26 cellular contexts compared by ENCODE assay signal in genomic region chr17:60717814-60718213, GRCh38. TPM values are rescaled to one million over a fixed set of nuclear protein-coding genes. Genes with fewer than 3 reads are reported as not detected.
A peak's percentile ranks its signal among the peaks of the same experiment; 100 is the strongest.
DNase-seq lines count a peak whose midpoint lies in the region; ATAC-seq, FAIRE-seq and TF ChIP-seq lines count a peak whose summit lies in the region.
"Had no signal": no experiment of that assay in that cellular context is flagged by ENCODE, and none has a peak within 500 bp of the region (broad histone marks: within the 10 kb centered on the region; RNA-seq: fewer than 3 reads in every experiment).

No MANE protein-coding gene starts in this region.

- H3K23ac ChIP-seq in IMR-90 (ENCODE audit: low read depth, low read length), result no peak overlapping the region

- no peak overlapping the region for H4K8ac ChIP-seq in IMR-90 (ENCODE audit: low read depth in 2 of 2, low read length in 2 of 2)

- peak overlapping the region; percentile 15; the same call in 1 of the 2 replicates for H2AK5ac ChIP-seq in IMR-90 (ENCODE audit: low read depth, low read length)

- no peaks in the 10 kb centered on the region for H3K36me3 ChIP-seq in IMR-90 (ENCODE audit: control insufficient read depth, insufficient read depth, low read length)
- no peaks in the 10 kb centered on the region for H3K36me3 ChIP-seq in CD8-positive, alpha-beta memory T cell (ENCODE audit: insufficient read depth, low read length)

- WGBS in IMR-90 (ENCODE audit: extremely low coverage in 2 of 2, insufficient read length in 1 of 2), 2 experiments, result 90% methylated on average over 2 of the region's 9 CpGs; no CpG with 5 or more reads in 1 of the 2 experiments

- FAIRE-seq in urothelium cell line (lab: Jason Lieb, UNC), result peak; percentile 62
- FAIRE-seq: A549, GM12878, GM12892, GM18507 had no signal

- BruUV-seq in IMR-90 (replicated peaks; lab: Mats Ljungman, UMichigan), result no TSS peak

- no peak overlapping the region for H3K27ac ChIP-seq in IMR-90 (ENCODE audit: insufficient read depth, low read length)
- no peak overlapping the region for H3K27ac ChIP-seq in CD8-positive, alpha-beta memory T cell (ENCODE audit: low read depth, low read length)
- H3K27ac ChIP-seq: 22Rv1; A549; BLaER1 treated with 17β-estradiol and CSF1 and Interleukin-3, amounts not matched to agents 10 nM and 100 nM; C4-2B had no signal

- no peak overlapping the region for H3K4me2 ChIP-seq in IMR-90 (ENCODE audit: low read depth, low read length)
- H3K4me2 ChIP-seq: A549; BLaER1 treated with 17β-estradiol and CSF1 and Interleukin-3, amounts not matched to agents 10 nM and 100 nM had no signal

- no peak overlapping the region for H3K9ac ChIP-seq in IMR-90 (ENCODE audit: low read depth, low read length)
- H3K9ac ChIP-seq: BLaER1 treated with 17β-estradiol and CSF1 and Interleukin-3, amounts not matched to agents 10 nM and 100 nM had no signal

- H4K5ac ChIP-seq in IMR-90 (ENCODE audit: low read depth, low read length), result no peak overlapping the region

- no peak overlapping the region for H3K4me3 ChIP-seq in IMR-90 (ENCODE audit: insufficient read depth, low read depth, low read length)
- H3K4me3 ChIP-seq in CD8-positive, alpha-beta memory T cell (ENCODE audit: low read length), result no peak overlapping the region
- H3K4me3 ChIP-seq: A549; BLaER1 treated with 17β-estradiol and CSF1 and Interleukin-3, amounts not matched to agents 10 nM and 100 nM; GM12878 had no signal

- H3K36me3 Mint-ChIP-seq in CD8-positive, alpha-beta memory T cell, result peaks cover 0 to 7% (median 7%) of the 10 kb centered on the region in 3 donors

- TF ChIP-seq POLR2A in IMR-90 (IDR thresholded peaks at IDR 0.05; ENCODE audit: low read depth, low read length), result no peak

- H2BK120ac ChIP-seq in IMR-90 (ENCODE audit: low read depth, low read length), result no peak overlapping the region

- H3K27ac Mint-ChIP-seq in CD8-positive, alpha-beta memory T cell, result peak overlapping the region in 1 of 8 donors; percentile 41
- H3K27ac Mint-ChIP-seq: B cell; CD4-positive, alpha-beta T cell; CD8-positive, alpha-beta T cell had no signal

- H2BK15ac ChIP-seq in IMR-90 (ENCODE audit: low read depth, low read length), result no peak overlapping the region

- H2BK5ac ChIP-seq in IMR-90 (ENCODE audit: low read depth, low read length, poor library complexity, severe bottlenecking), result no peak overlapping the region

- no peaks in the 10 kb centered on the region for H3K9me1 ChIP-seq in IMR-90 (ENCODE audit: insufficient read depth, low read length)

- H3K4me1 ChIP-seq in IMR-90 (ENCODE audit: control insufficient read depth, insufficient read depth, low read length), result peaks cover 3% of the 10 kb centered on the region; the same call in 1 of the 2 replicates
- H3K4me1 ChIP-seq in CD8-positive, alpha-beta memory T cell (ENCODE audit: insufficient read depth, low read length), result no peaks in the 10 kb centered on the region
- H3K4me1 ChIP-seq: BLaER1 treated with 17β-estradiol and CSF1 and Interleukin-3, amounts not matched to agents 10 nM and 100 nM had no signal

- dilution Hi-C loops in IMR-90 (cut with HindIII; ENCODE audit: low sequenced_read_pairs, unreplicated experiment), result no loop called here

- H4K20me1 ChIP-seq in IMR-90 (ENCODE audit: insufficient read depth, low read length), result no peaks in the 10 kb centered on the region

- POLR2A ChIA-PET in IMR-90 (lab: Charles Lee; ENCODE audit: unreplicated experiment), result no interaction called here
- POLR2A ChIA-PET in CD8-positive, alpha-beta memory T cell (lab: Charles Lee), result no interaction called here

- ATAC-seq in IMR-90 (ENCODE audit: low read depth), result no peak
- ATAC-seq: A549; CD8-positive, alpha-beta T cell; GM12878 had no signal

- TF ChIP-seq CTCF in IMR-90 (conservative IDR thresholded peaks at IDR 0.05; ENCODE audit: low read depth, low read length), result no peak

- no peak for TF ChIP-seq RAD21 in IMR-90 (IDR thresholded peaks at IDR 0.05; ENCODE audit: low read length)

- no peaks in the 10 kb centered on the region for H3K9me3 Mint-ChIP-seq in CD8-positive, alpha-beta memory T cell
- H3K9me3 Mint-ChIP-seq: CD4-positive, alpha-beta T cell; CD8-positive, alpha-beta T cell had no signal

- H3K27me3 ChIP-seq in IMR-90 (ENCODE audit: control insufficient read depth, insufficient read depth, low read length), result no peaks in the 10 kb centered on the region
- no peaks in the 10 kb centered on the region for H3K27me3 ChIP-seq in CD8-positive, alpha-beta memory T cell (ENCODE audit: insufficient read depth, low read length, poor library complexity, severe bottlenecking)
- H3K27me3 ChIP-seq: BLaER1 treated with 17β-estradiol and CSF1 and Interleukin-3, amounts not matched to agents 10 nM and 100 nM had no signal

- H3K18ac ChIP-seq in IMR-90 (ENCODE audit: low read depth, low read length), result no peak overlapping the region

- no peak overlapping the region for H3K4me3 Mint-ChIP-seq in CD8-positive, alpha-beta memory T cell
- H3K4me3 Mint-ChIP-seq: B cell; CD4-positive, alpha-beta T cell; CD8-positive, alpha-beta T cell had no signal

- no peak overlapping the region for H2BK20ac ChIP-seq in IMR-90 (ENCODE audit: low read depth, low read length)

- no peaks in the 10 kb centered on the region for H3K9me3 ChIP-seq in IMR-90 (ENCODE audit: control insufficient read depth, insufficient read depth, low read length)
- H3K9me3 ChIP-seq in CD8-positive, alpha-beta memory T cell (ENCODE audit: low read length), result no peaks in the 10 kb centered on the region
- H3K9me3 ChIP-seq: A549; BLaER1 treated with 17β-estradiol and CSF1 and Interleukin-3, amounts not matched to agents 10 nM and 100 nM had no signal

- 0 out of 4 replicates have a peak, but pooled peaks cover 0 to 2% of the 10 kb centered on the region in 2 experiments for H3K79me1 ChIP-seq in IMR-90 (ENCODE audit: low read depth in 1 of 2, low read length in 2 of 2)

- H3K4me1 Mint-ChIP-seq in CD8-positive, alpha-beta memory T cell, result peaks cover 3 to 5% (median 4%) of the 10 kb centered on the region in 3 donors

- DNase-seq in NCI-H146 (lab: John Stamatoyannopoulos, UW) (peak; percentile 3), NCI-H146 treated with DMSO at 0.1 percent for 48 hours (lab: John Stamatoyannopoulos, UW; ENCODE audit: unreplicated experiment) (no peak), NCI-H748 (lab: John Stamatoyannopoulos, UW; ENCODE audit: unreplicated experiment) (peak; percentile 7), NCI-H748 treated with DMSO at 0.1 percent for 48 hours (lab: John Stamatoyannopoulos, UW) (no peak), IMR-90 (no peak), urothelium cell line (ENCODE audit: low spot score) (no peak)
- no peak for DNase-seq in CD8-positive, alpha-beta memory T cell
- DNase-seq: AML-193; CD4-positive, alpha-beta T cell; CD8-positive, alpha-beta T cell; COR-L47; DMS 273 treated with DMSO at 0.1 percent for 48 hours; DMS153; DMS53; DMS79; DND-41; EL; GDM1 had no signal

- no peak overlapping the region for H2AFZ ChIP-seq in IMR-90 (replicated peaks; ENCODE audit: low read length, poor library complexity)

- no peak overlapping the region for H3K56ac ChIP-seq in IMR-90 (ENCODE audit: extremely low read depth, insufficient read depth, low read length)

- CTCF ChIA-PET in IMR-90 (lab: Yijun Ruan, JAX), result no interaction called here
- CTCF ChIA-PET in CD8-positive, alpha-beta memory T cell (lab: Charles Lee), result interaction anchor here (0.6 kb wide), 1 partner anchor 1217 kb away, joined by 3 read pairs; no protein-coding TSS in a partner anchor

- H2AK9ac ChIP-seq in IMR-90 (replicated peaks; ENCODE audit: low read depth, low read length, poor library complexity), result no peak overlapping the region

- intact Hi-C loops in IMR-90 (cut with micrococcal nuclease), result no loop called here

- no peak overlapping the region for H3K14ac ChIP-seq in IMR-90 (replicated peaks; ENCODE audit: low read depth, low read length)

- no peaks in the 10 kb centered on the region for H3K27me3 Mint-ChIP-seq in CD8-positive, alpha-beta memory T cell
- H3K27me3 Mint-ChIP-seq: B cell; CD4-positive, alpha-beta T cell had no signal

- H3K4ac ChIP-seq in IMR-90 (ENCODE audit: low read depth, low read length), result no peak overlapping the region

- H4K91ac ChIP-seq in IMR-90 (ENCODE audit: insufficient read depth, low read depth, low read length), result no peak overlapping the region

- in situ Hi-C loops in IMR-90 (cut with MboI; ENCODE audit: low sequenced_read_pairs), result no loop called here

TF ChIP-seq in IMR-90, 13 proteins besides CTCF, POLR2A, EP300 and RAD21 (continues in another document):
- no peak for TF ChIP-seq MXI1 (IDR thresholded peaks at IDR 0.05; ENCODE audit: borderline replicate concordance, low read depth, low read length)
- TF ChIP-seq NFE2L2 (IDR thresholded peaks at IDR 0.05; ENCODE audit: low read depth, low read length), result no peak
- TF ChIP-seq CEBPB (IDR thresholded peaks at IDR 0.05; ENCODE audit: low read depth, low read length), result no peak
- no peak for TF ChIP-seq CHD1 (IDR thresholded peaks at IDR 0.05; ENCODE audit: low read depth, low read length)
- TF ChIP-seq RFX5 (IDR thresholded peaks at IDR 0.05; ENCODE audit: low read depth, low read length), result no peak
- TF ChIP-seq MAFK (IDR thresholded peaks at IDR 0.05; ENCODE audit: low read depth, low read length), result no peak
- TF ChIP-seq, protein P1, sequence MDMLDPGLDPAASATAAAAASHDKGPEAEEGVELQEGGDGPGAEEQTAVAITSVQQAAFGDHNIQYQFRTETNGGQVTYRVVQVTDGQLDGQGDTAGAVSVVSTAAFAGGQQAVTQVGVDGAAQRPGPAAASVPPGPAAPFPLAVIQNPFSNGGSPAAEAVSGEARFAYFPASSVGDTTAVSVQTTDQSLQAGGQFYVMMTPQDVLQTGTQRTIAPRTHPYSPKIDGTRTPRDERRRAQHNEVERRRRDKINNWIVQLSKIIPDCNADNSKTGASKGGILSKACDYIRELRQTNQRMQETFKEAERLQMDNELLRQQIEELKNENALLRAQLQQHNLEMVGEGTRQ (IDR thresholded peaks at IDR 0.05; ENCODE audit: low read depth, low read length), result no peak
- TF ChIP-seq FOS (IDR thresholded peaks at IDR 0.05; ENCODE audit: low read depth, low read length), result no peak
- no peak for TF ChIP-seq SMC3 (IDR thresholded peaks at IDR 0.05; ENCODE audit: low read depth, low read length)

RNA-seq across cellular contexts. Expression of gene BCAS3, which starts 40.2 kb away (rescaled TPM):
- total RNA-seq in IMR-90 (2012; rRNA removed), result 13.9 and 27.1 TPM in 2 replicates
- 4.8 and 6.3 TPM in 2 replicates for polyA plus RNA-seq in IMR-90 (2012; rRNA removed)
- 3.1 and 3.9 TPM in 2 replicates for polyA plus RNA-seq in IMR-90 (2012; cell fraction: cytosol; rRNA removed)
- 4.9 and 7.7 TPM in 2 replicates for polyA plus RNA-seq in IMR-90 (2012; cell fraction: nucleus; rRNA removed; ENCODE audit: low replicate concordance)
- total RNA-seq in CD8-positive, alpha-beta memory T cell, result 10 to 100 TPM; 10.7 to 13.5 TPM
- polyA plus RNA-seq in CD8-positive, alpha-beta memory T cell, result 35.3 TPM

Comparison
In these comparisons a context has a peak if more than half of its experiments do, and no peak if none do; other contexts are left out.
1. DNase-seq: peak in NCI-H146 (single experiment) and NCI-H748 (single experiment); none in NCI-H146 treated with DMSO at 0.1 percent for 48 hours (single experiment), NCI-H748 treated with DMSO at 0.1 percent for 48 hours (single experiment), IMR-90 (single experiment), urothelium cell line (single experiment) and CD8-positive, alpha-beta memory T cell (0 of 5).